ENCODE assay signal across 1 cellular context in genomic region chr11:96331556-96332168, GRCh38.
TF ChIP-seq lines count a peak whose summit lies in the region.

No MANE protein-coding gene starts in this region.

TF ChIP-seq in K562, 482 proteins besides CTCF, POLR2A, EP300 and RAD21 (continues in another document):
- TF ChIP-seq RFX1 (IDR thresholded peaks at IDR 0.05) (no peak), HCFC1 (IDR thresholded peaks at IDR 0.05; ENCODE audit: low read depth, low read length) (no peak), ZNF347 (CRISPR knock-in tag; IDR thresholded peaks at IDR 0.05; ENCODE audit: low read depth) (no peak), ZFP91 (CRISPR knock-in tag; IDR thresholded peaks at IDR 0.05) (no peak), CHD1 (IDR thresholded peaks at IDR 0.05; ENCODE audit: low read length) (no peak), EGR1 (conservative IDR thresholded peaks at IDR 0.05) (peak; percentile 29; the same call in 1 of the 2 replicates), ZBTB11 (CRISPR knock-in tag; IDR thresholded peaks at IDR 0.05) (no peak), TSC22D4 (tag; IDR thresholded peaks at IDR 0.05) (no peak), MAFG (tag; conservative IDR thresholded peaks at IDR 0.05) (peak; percentile 39), ZBTB9 (CRISPR knock-in tag; IDR thresholded peaks at IDR 0.05) (no peak), U2AF1 (optimal IDR thresholded peaks at IDR 0.05; ENCODE audit: low read depth, low read length) (no peak), GATAD2A (IDR thresholded peaks at IDR 0.05) (no peak), CREB3 (tag; conservative IDR thresholded peaks at IDR 0.05; ENCODE audit: low read depth) (no peak), ZNF316 (IDR thresholded peaks at IDR 0.05) (peak; percentile 56), HNRNPL (IDR thresholded peaks at IDR 0.05; ENCODE audit: low read depth, low read length) (no peak), SOX6 (IDR thresholded peaks at IDR 0.05) (no peak), E2F3 (CRISPR knock-in tag; IDR thresholded peaks at IDR 0.05) (no peak), CEBPG (CRISPR knock-in tag; IDR thresholded peaks at IDR 0.05) (no peak), CEBPG (tag; conservative IDR thresholded peaks at IDR 0.05 in 1 of 2, IDR thresholded peaks at IDR 0.05 in 1 of 2) (0 out of 4 replicates have a peak, but pooled peaks of 1 of the 2 experiments have one; percentile 6), ZNF280A (IDR thresholded peaks at IDR 0.05; ENCODE audit: low read depth, partially characterized antibody) (no peak), NCOA6 (IDR thresholded peaks at IDR 0.05) (no peak), POLR2G (IDR thresholded peaks at IDR 0.05; ENCODE audit: low read depth, low read length) (no peak), KAT2B (IDR thresholded peaks at IDR 0.05; ENCODE audit: low read depth, low read length) (no peak), MEF2A (IDR thresholded peaks at IDR 0.05; ENCODE audit: control insufficient read depth, low read depth, low read length) (peak; percentile 69; the same call in 1 of the 2 replicates), HMG20A (CRISPR knock-in tag; conservative IDR thresholded peaks at IDR 0.05) (no peak), GTF2E2 (tag; IDR thresholded peaks at IDR 0.05) (no peak), RREB1 (CRISPR knock-in tag; IDR thresholded peaks at IDR 0.05) (no peak), ZNF12 (CRISPR knock-in tag; IDR thresholded peaks at IDR 0.05) (no peak), HDAC3 (IDR thresholded peaks at IDR 0.05; ENCODE audit: borderline replicate concordance, partially characterized antibody) (no peak), ZNF280B (CRISPR knock-in tag; IDR thresholded peaks at IDR 0.05) (no peak), E4F1 (CRISPR knock-in tag; IDR thresholded peaks at IDR 0.05; ENCODE audit: borderline replicate concordance) (no peak), RBM25 (IDR thresholded peaks at IDR 0.05; ENCODE audit: low read depth, low read length, severe bottlenecking) (no peak), ZFX (CRISPR knock-in tag; IDR thresholded peaks at IDR 0.05) (no peak), RBM34 (IDR thresholded peaks at IDR 0.05; ENCODE audit: borderline replicate concordance, insufficient read depth, low read length) (no peak), AFF4 (CRISPR knock-in tag; IDR thresholded peaks at IDR 0.05) (no peak), RNF2 (IDR thresholded peaks at IDR 0.05) (no peak)
